In the genomic region with DNA sequence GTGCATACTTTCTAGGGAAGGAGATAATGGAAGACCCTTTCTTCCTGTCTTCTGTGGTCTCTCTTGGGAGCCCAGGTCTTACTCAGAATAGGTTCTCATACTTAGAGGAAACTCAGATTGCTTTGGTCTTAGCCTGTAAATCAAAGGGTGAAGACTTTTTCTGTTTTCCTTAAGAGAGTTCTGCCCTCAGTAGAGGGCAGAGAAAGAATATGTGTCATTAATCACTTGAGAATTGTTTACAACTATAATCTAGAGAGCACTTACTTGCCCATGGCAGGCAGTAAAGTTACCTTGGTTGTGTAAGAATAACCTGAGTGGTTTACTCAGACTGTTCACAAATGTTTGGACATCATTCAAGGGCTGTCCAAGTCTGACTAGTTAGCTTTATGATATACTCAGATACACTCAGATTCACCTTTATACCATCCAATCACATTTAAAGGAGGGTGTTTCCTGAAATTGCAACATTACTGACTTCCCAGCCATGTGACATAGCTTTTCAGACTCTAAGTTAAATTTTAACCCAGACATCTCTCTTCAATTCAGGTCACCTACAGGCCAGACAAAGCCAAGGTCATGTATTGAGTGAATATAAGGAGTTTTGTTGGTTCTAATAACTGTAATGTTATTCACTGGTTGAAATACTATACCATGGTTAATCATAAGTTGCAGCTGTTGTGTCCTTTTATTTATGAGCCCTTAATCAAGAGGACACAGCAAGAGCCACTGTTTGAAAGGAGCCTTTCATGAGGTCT, we compare ENCODE assay signal across 2 cellular contexts.
TF ChIP-seq lines count a peak whose summit lies in the region.

No MANE protein-coding gene starts in this region.

TF ChIP-seq in IMR-90, 13 proteins besides CTCF, POLR2A, EP300 and RAD21 (continued from another document):
- TF ChIP-seq MAZ (IDR thresholded peaks at IDR 0.05; ENCODE audit: borderline replicate concordance, low read depth, low read length): no peak
- no peak for TF ChIP-seq CEBPB (IDR thresholded peaks at IDR 0.05; ENCODE audit: low read depth, low read length)
- TF ChIP-seq, protein P1, sequence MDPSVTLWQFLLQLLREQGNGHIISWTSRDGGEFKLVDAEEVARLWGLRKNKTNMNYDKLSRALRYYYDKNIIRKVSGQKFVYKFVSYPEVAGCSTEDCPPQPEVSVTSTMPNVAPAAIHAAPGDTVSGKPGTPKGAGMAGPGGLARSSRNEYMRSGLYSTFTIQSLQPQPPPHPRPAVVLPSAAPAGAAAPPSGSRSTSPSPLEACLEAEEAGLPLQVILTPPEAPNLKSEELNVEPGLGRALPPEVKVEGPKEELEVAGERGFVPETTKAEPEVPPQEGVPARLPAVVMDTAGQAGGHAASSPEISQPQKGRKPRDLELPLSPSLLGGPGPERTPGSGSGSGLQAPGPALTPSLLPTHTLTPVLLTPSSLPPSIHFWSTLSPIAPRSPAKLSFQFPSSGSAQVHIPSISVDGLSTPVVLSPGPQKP (IDR thresholded peaks at IDR 0.05; ENCODE audit: borderline replicate concordance, low read depth, low read length): no peak
- TF ChIP-seq, protein P2, sequence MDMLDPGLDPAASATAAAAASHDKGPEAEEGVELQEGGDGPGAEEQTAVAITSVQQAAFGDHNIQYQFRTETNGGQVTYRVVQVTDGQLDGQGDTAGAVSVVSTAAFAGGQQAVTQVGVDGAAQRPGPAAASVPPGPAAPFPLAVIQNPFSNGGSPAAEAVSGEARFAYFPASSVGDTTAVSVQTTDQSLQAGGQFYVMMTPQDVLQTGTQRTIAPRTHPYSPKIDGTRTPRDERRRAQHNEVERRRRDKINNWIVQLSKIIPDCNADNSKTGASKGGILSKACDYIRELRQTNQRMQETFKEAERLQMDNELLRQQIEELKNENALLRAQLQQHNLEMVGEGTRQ (IDR thresholded peaks at IDR 0.05; ENCODE audit: low read depth, low read length): no peak
- TF ChIP-seq CHD1 (IDR thresholded peaks at IDR 0.05; ENCODE audit: low read depth, low read length): no peak
- no peak for TF ChIP-seq MXI1 (IDR thresholded peaks at IDR 0.05; ENCODE audit: borderline replicate concordance, low read depth, low read length)
- no peak for TF ChIP-seq BHLHE40 (IDR thresholded peaks at IDR 0.05; ENCODE audit: low read depth, low read length)
- no peak for TF ChIP-seq RCOR1 (IDR thresholded peaks at IDR 0.05; ENCODE audit: insufficient replicate concordance, low read length)
- TF ChIP-seq SMC3 (IDR thresholded peaks at IDR 0.05; ENCODE audit: low read depth, low read length): no peak
- no peak for TF ChIP-seq MAFK (IDR thresholded peaks at IDR 0.05; ENCODE audit: low read depth, low read length)

TF ChIP-seq in K562, 482 proteins besides CTCF, POLR2A, EP300 and RAD21 (continued from another document):
- TF ChIP-seq, protein P3, sequence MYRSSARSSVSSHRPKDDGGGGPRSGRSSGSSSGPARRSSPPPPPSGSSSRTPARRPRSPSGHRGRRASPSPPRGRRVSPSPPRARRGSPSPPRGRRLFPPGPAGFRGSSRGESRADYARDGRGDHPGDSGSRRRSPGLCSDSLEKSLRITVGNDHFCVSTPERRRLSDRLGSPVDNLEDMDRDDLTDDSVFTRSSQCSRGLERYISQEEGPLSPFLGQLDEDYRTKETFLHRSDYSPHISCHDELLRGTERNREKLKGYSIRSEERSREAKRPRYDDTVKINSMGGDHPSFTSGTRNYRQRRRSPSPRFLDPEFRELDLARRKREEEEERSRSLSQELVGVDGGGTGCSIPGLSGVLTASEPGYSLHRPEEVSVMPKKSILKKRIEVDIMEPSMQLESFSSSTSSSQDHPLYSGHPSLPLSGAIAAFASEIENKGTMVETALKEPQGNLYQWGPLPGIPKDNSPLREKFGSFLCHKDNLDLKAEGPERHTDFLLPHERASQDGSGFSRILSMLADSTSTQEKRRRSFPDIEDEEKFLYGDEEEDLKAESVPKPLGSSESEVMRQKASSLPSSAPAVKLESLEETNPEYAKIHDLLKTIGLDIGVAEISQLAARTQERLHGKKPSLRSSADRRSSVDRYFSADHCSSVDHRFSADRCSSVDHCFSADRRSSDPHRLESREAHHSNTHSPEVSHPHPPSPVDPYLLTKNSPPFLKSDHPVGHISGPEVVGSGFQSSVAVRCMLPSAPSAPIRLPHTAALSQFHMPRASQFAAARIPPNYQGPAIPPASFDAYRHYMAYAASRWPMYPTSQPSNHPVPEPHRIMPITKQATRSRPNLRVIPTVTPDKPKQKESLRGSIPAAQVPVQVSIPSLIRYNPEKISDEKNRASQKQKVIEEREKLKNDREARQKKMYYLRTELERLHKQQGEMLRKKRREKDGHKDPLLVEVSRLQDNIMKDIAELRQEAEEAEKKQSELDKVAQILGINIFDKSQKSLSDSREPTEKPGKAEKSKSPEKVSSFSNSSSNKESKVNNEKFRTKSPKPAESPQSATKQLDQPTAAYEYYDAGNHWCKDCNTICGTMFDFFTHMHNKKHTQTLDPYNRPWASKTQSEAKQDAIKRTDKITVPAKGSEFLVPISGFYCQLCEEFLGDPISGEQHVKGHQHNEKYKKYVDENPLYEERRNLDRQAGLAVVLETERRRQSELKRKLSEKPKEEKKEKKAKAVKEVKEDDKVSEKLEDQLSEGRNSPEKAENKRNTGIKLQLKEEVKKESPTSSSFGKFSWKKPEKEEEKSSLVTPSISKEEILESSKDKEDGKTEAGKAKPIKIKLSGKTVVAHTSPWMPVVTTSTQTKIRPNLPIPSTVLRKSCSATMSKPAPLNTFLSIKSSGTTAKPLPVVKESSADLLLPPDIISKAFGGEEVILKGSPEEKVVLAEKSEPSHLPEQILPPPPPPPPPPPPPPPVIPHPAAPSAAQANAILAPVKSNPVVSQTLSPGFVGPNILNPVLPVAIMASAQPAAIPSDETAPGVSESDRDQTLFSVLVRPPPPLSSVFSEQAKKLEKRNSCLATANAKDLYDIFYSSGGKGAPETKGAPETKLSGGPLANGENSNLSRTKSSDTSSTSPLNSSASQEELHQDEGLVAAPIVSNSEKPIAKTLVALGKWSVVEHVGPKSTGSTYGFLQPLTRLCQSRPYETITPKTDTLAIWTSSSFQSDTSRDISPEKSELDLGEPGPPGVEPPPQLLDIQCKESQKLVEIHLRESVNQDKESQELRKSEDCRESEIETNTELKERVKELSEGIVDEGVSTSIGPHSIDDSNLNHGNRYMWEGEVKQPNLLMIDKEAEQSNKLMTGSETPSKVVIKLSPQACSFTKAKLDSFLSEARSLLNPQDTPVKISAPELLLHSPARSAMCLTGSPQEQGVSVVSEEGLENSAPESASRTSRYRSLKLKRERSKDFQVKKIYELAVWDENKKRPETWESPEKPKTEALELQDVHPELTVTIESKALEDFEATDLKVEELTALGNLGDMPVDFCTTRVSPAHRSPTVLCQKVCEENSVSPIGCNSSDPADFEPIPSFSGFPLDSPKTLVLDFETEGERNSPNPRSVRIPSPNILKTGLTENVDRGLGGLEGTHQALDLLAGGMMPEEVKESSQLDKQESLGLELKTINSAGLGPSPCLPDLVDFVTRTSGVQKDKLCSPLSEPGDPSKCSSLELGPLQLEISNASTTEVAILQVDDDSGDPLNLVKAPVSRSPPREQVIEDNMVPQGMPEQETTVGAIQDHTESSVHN (IDR thresholded peaks at IDR 0.05; ENCODE audit: borderline replicate concordance in 1 of 2, low read depth in 1 of 2): no peak
- TF ChIP-seq CEBPB (tag; IDR thresholded peaks at IDR 0.05) (peak; percentile 18; the same call in 1 of the 2 replicates), PHF21A (IDR thresholded peaks at IDR 0.05; ENCODE audit: borderline replicate concordance, low read depth) (no peak), POLR2H (tag; IDR thresholded peaks at IDR 0.05; ENCODE audit: low read depth) (0 out of 2 replicates have a peak, but pooled peaks have one; percentile 9), NR2C2 (CRISPR knock-in tag; IDR thresholded peaks at IDR 0.05) (no peak), NR2C2 (tag; IDR thresholded peaks at IDR 0.05) (0 out of 2 replicates have a peak, but pooled peaks have one; percentile 21)
